Comparison of ENCODE assay signal across 12 cellular contexts in genomic region chr2:26578581-26578980, GRCh38.
DNase-seq lines count a peak whose midpoint lies in the region; ATAC-seq and TF ChIP-seq lines count a peak whose summit lies in the region.
"Had no signal": no experiment of that assay in that cellular context is flagged by ENCODE, and none has a peak within 500 bp of the region (broad histone marks: within the 10 kb centered on the region; RNA-seq: fewer than 3 reads in every experiment).

No MANE protein-coding gene starts in this region.

- H3K4me1 Mint-ChIP-seq in chondrocyte (ENCODE audit: low read depth) (peaks cover 3% of the 10 kb centered on the region), immature natural killer cell (peaks cover 0 to 2% of the 10 kb centered on the region in 2 donors)

- no peak overlapping the region for H2AFZ ChIP-seq in osteoblast (ENCODE audit: low read length)

- 69 to 86% (median 76%) methylated on average over 4 to 5 of the region's 5 CpGs for WGBS in heart left ventricle, 4 donors

- no peaks in the 10 kb centered on the region for H3K79me2 ChIP-seq in osteoblast (ENCODE audit: insufficient read depth, low read length)

- H3K36me3 ChIP-seq in heart left ventricle (no peaks in the 10 kb centered on the region), osteoblast (ENCODE audit: insufficient read depth, low read length) (no peaks in the 10 kb centered on the region), upper lobe of right lung (no peaks in the 10 kb centered on the region)
- H3K36me3 ChIP-seq: BLaER1 treated with 17β-estradiol and CSF1 and Interleukin-3, amounts not matched to agents 10 nM and 100 nM had no signal

- H3K27ac ChIP-seq in heart left ventricle (no peak overlapping the region), osteoblast (ENCODE audit: low read depth, low read length) (no peak overlapping the region), upper lobe of right lung (no peak overlapping the region)
- H3K27ac ChIP-seq: BLaER1 treated with 17β-estradiol and CSF1 and Interleukin-3, amounts not matched to agents 10 nM and 100 nM had no signal

- H3K9me3 Mint-ChIP-seq in chondrocyte (ENCODE audit: low read depth) (no peaks in the 10 kb centered on the region), immature natural killer cell (no peaks in the 10 kb centered on the region)
- H3K9me3 Mint-ChIP-seq: H9 had no signal

- H3K27me3 Mint-ChIP-seq in chondrocyte (ENCODE audit: low read depth) (peaks cover 53% of the 10 kb centered on the region), immature natural killer cell (ENCODE audit: low read depth in 3 of 3) (peaks cover 1 to 10% (median 9%) of the 10 kb centered on the region in 3 donors)

- H4K20me1 ChIP-seq in osteoblast (ENCODE audit: insufficient read depth, low read length) = no peaks in the 10 kb centered on the region

- H3K9me3 ChIP-seq in heart left ventricle = no peaks in the 10 kb centered on the region
- no peaks in the 10 kb centered on the region for H3K9me3 ChIP-seq in osteoblast (ENCODE audit: low read depth, low read length)
- H3K9me3 ChIP-seq in upper lobe of right lung = no peaks in the 10 kb centered on the region
- H3K9me3 ChIP-seq: BLaER1 treated with 17β-estradiol and CSF1 and Interleukin-3, amounts not matched to agents 10 nM and 100 nM had no signal

- H3K27ac Mint-ChIP-seq in chondrocyte (ENCODE audit: unreplicated experiment) (no peak overlapping the region), immature natural killer cell (no peak overlapping the region)
- H3K27ac Mint-ChIP-seq: CD4-positive, CD25-positive, alpha-beta regulatory T cell; H9 had no signal

- DNase-seq in Right ventricle myocardium superior (peak; percentile 20), heart left ventricle (no peak), chondrocyte (ENCODE audit: low spot score) (peak; percentile 48), osteoblast (ENCODE audit: insufficient read length, low spot score, missing footprints) (peak; percentile 69), upper lobe of right lung (peak; percentile 39), immature natural killer cell (no peak), NCI-H128 (lab: John Stamatoyannopoulos, UW; ENCODE audit: unreplicated experiment) (no peak)
- DNase-seq: ACHN; CD4-positive, CD25-positive, alpha-beta regulatory T cell; EL; H9 had no signal

- H3K4me3 Mint-ChIP-seq in chondrocyte (ENCODE audit: unreplicated experiment) (no peak overlapping the region), immature natural killer cell (no peak overlapping the region)
- H3K4me3 Mint-ChIP-seq: CD4-positive, CD25-positive, alpha-beta regulatory T cell; H9 had no signal

- no peak overlapping the region for H3K4me2 ChIP-seq in osteoblast (ENCODE audit: insufficient read depth, low read length)

- H3K4me1 ChIP-seq in heart left ventricle = no peaks in the 10 kb centered on the region
- no peaks in the 10 kb centered on the region for H3K4me1 ChIP-seq in osteoblast (ENCODE audit: insufficient read depth, low read length)
- H3K4me1 ChIP-seq in upper lobe of right lung = no peaks in the 10 kb centered on the region

- H3K27me3 ChIP-seq in heart left ventricle (peaks cover 0 to 45% (median 18%) of the 10 kb centered on the region in 9 donors), osteoblast (ENCODE audit: insufficient read depth, low read length) (peaks cover 53% of the 10 kb centered on the region), upper lobe of right lung (peaks cover 19% of the 10 kb centered on the region)
- H3K27me3 ChIP-seq: BLaER1 treated with 17β-estradiol and CSF1 and Interleukin-3, amounts not matched to agents 10 nM and 100 nM had no signal

- H3K4me3 ChIP-seq in heart left ventricle (no peak overlapping the region), osteoblast (ENCODE audit: insufficient read depth, low read length) (no peak overlapping the region), upper lobe of right lung (no peak overlapping the region)
- H3K4me3 ChIP-seq: BLaER1 treated with 17β-estradiol and CSF1 and Interleukin-3, amounts not matched to agents 10 nM and 100 nM had no signal

- TF ChIP-seq POLR2A in heart left ventricle (IDR thresholded peaks at IDR 0.05) = no peak

- ATAC-seq in Right ventricle myocardium superior (ENCODE audit: poor library complexity) = no peak
- no peak for ATAC-seq in heart left ventricle
- no peak for ATAC-seq in upper lobe of right lung

- H3K36me3 Mint-ChIP-seq in chondrocyte (ENCODE audit: low read depth) (no peaks in the 10 kb centered on the region), immature natural killer cell (no peaks in the 10 kb centered on the region)
- H3K36me3 Mint-ChIP-seq: CD4-positive, CD25-positive, alpha-beta regulatory T cell had no signal

- TF ChIP-seq CTCF in heart left ventricle (IDR thresholded peaks at IDR 0.05) = no peak
- no peak for TF ChIP-seq CTCF in chondrocyte (IDR thresholded peaks at IDR 0.05)
- no peak for TF ChIP-seq CTCF in osteoblast (IDR thresholded peaks at IDR 0.05; ENCODE audit: extremely low read depth, low read depth, low read length)
- TF ChIP-seq CTCF in upper lobe of right lung (IDR thresholded peaks at IDR 0.05) = no peak

- intact Hi-C loops in Right ventricle myocardium superior (cut with DNase I) = loop anchor here (10.0 kb wide), 1 partner anchor 74 kb away; no protein-coding TSS in a partner anchor
- intact Hi-C loops in heart left ventricle (cut with DNase I) = loop anchor here in 6 of 10 donors (5.0 to 10.0 kb wide), 4 partner anchors 56 to 184 kb away; no protein-coding TSS in a partner anchor
- intact Hi-C loops in upper lobe of right lung (cut with DNase I) = no loop called here

Comparison
In these comparisons a context has a peak if more than half of its experiments do, and no peak if none do; other contexts are left out.
1. DNase-seq: peak in Right ventricle myocardium superior (single experiment), chondrocyte (single experiment), osteoblast (single experiment) and upper lobe of right lung (single experiment); none in heart left ventricle (0 of 5), immature natural killer cell (0 of 3) and NCI-H128 (single experiment).